8 cellular contexts compared by ENCODE assay signal in genomic region chr11:47564933-47565339, GRCh38. TPM values are rescaled to one million over a fixed set of nuclear protein-coding genes. Genes with fewer than 3 reads are reported as not detected.
DNase-seq lines count a peak whose midpoint lies in the region; ATAC-seq, FAIRE-seq and TF ChIP-seq lines count a peak whose summit lies in the region.

No MANE protein-coding gene starts in this region.

- ATAC-seq in HG02840 (IDR thresholded peaks at IDR 0.05; ENCODE audit: low FRiP score, unreplicated experiment) (peak; percentile 21), omental fat pad (ENCODE audit: low FRiP score) (no peak)
- no peak for ATAC-seq in activated naive CD8-positive, alpha-beta T cell treated with anti-CD3 and anti-CD28 coated beads, Interleukin-2, amount 50 U/mL, for 24 hours

- H3K36me3 Mint-ChIP-seq in activated naive CD8-positive, alpha-beta T cell treated with anti-CD3 and anti-CD28 coated beads, Interleukin-2, amount 50 U/mL, for 24 hours (ENCODE audit: low read depth): peaks cover 11% of the 10 kb centered on the region

- H3K4me2 ChIP-seq in BLaER1 treated with 17β-estradiol and CSF1 and Interleukin-3, amounts not matched to agents 10 nM and 100 nM: peak overlapping the region; percentile 91 to 100 (median 99)
- peak overlapping the region; percentile 89 for H3K4me2 ChIP-seq in keratinocyte (ENCODE audit: control insufficient read depth, extremely low read depth, insufficient read depth, low read depth, low read length)

- no peak for TF ChIP-seq POLR2A in thyroid gland (IDR thresholded peaks at IDR 0.05)

- peaks cover under 1 to 14% (median 5%) of the 10 kb centered on the region in 11 experiments; a peak in 10 of 22 replicates for H4K20me1 ChIP-seq in BLaER1 treated with 17β-estradiol and CSF1 and Interleukin-3, amounts not matched to agents 10 nM and 100 nM
- H4K20me1 ChIP-seq in keratinocyte (ENCODE audit: control insufficient read depth, extremely low read depth, insufficient read depth, low read length): no peaks in the 10 kb centered on the region

- H3K4me3 ChIP-seq in BLaER1 treated with 17β-estradiol and CSF1 and Interleukin-3, amounts not matched to agents 10 nM and 100 nM: peak overlapping the region; percentile 80 to 99 (median 94)
- H3K4me3 ChIP-seq in keratinocyte (ENCODE audit: control insufficient read depth in 2 of 3, extremely low read depth in 1 of 3, insufficient read depth in 2 of 3, low read depth in 1 of 3, low read length in 3 of 3) (peak overlapping the region; percentile 91 to 95 (median 93)), thyroid gland (replicated peaks in 1 of 3) (peak overlapping the region in 2 of 3 donors; percentile 90 to 96)

- H3K9me1 ChIP-seq in keratinocyte (ENCODE audit: control insufficient read depth, extremely low read depth, insufficient read depth, low read length): no peaks in the 10 kb centered on the region

- no peak for DNase-seq in activated naive CD8-positive, alpha-beta T cell treated with anti-CD3 and anti-CD28 coated beads, Interleukin-2, amount 50 U/mL, for 24 hours
- DNase-seq in keratinocyte (ENCODE audit: low read depth, low spot score) (no peak), thyroid gland (no peak), omental fat pad (ENCODE audit: low spot score) (no peak), SHP77 (lab: John Stamatoyannopoulos, UW) (no peak)
- no peak for DNase-seq in stimulated activated CD4-positive, alpha-beta T cell treated with anti-CD3 and anti-CD28 coated beads, Interleukin-2, amount 100 ng/mL, for 48 hours

- H3K27ac ChIP-seq in BLaER1 treated with 17β-estradiol and CSF1 and Interleukin-3, amounts not matched to agents 10 nM and 100 nM: peak overlapping the region; percentile 88 to 96 (median 92)
- peak overlapping the region; percentile 87 for H3K27ac ChIP-seq in keratinocyte (ENCODE audit: control insufficient read depth, insufficient read depth, low read length)
- peak overlapping the region; percentile 28 to 76 (median 75) for H3K27ac ChIP-seq in thyroid gland

- peak overlapping the region; percentile 84 for H2AFZ ChIP-seq in keratinocyte (ENCODE audit: control insufficient read depth, low read length)

- H3K4me1 Mint-ChIP-seq in activated naive CD8-positive, alpha-beta T cell treated with anti-CD3 and anti-CD28 coated beads, Interleukin-2, amount 50 U/mL, for 24 hours: peaks cover 31% of the 10 kb centered on the region

- H3K9me3 Mint-ChIP-seq in activated naive CD8-positive, alpha-beta T cell treated with anti-CD3 and anti-CD28 coated beads, Interleukin-2, amount 50 U/mL, for 24 hours: no peaks in the 10 kb centered on the region

- FAIRE-seq in keratinocyte (lab: Jason Lieb, UNC): no peak

- no peak for TF ChIP-seq CTCF in keratinocyte (optimal IDR thresholded peaks at IDR 0.05 in 1 of 3, IDR thresholded peaks at IDR 0.05 in 1 of 3, conservative IDR thresholded peaks at IDR 0.05 in 1 of 3; ENCODE audit: extremely low read depth in 1 of 3, insufficient read depth in 2 of 3, low read length in 3 of 3)
- no peak for TF ChIP-seq CTCF in thyroid gland (IDR thresholded peaks at IDR 0.05)
- TF ChIP-seq CTCF in omental fat pad (IDR thresholded peaks at IDR 0.05): no peak

- H3K9ac ChIP-seq in BLaER1 treated with 17β-estradiol and CSF1 and Interleukin-3, amounts not matched to agents 10 nM and 100 nM: peak overlapping the region; percentile 92 to 98 (median 96)
- H3K9ac ChIP-seq in keratinocyte (ENCODE audit: control insufficient read depth, extremely low read depth, insufficient read depth, low read length): peak overlapping the region; percentile 94

- H3K27ac Mint-ChIP-seq in activated naive CD8-positive, alpha-beta T cell treated with anti-CD3 and anti-CD28 coated beads, Interleukin-2, amount 50 U/mL, for 24 hours: peak overlapping the region; percentile 84

- peaks cover 46% of the 10 kb centered on the region for H3K79me2 ChIP-seq in keratinocyte (ENCODE audit: control insufficient read depth, insufficient read depth, low read length)

- no peaks in the 10 kb centered on the region for H3K9me3 ChIP-seq in BLaER1 treated with 17β-estradiol and CSF1 and Interleukin-3, amounts not matched to agents 10 nM and 100 nM (replicated peaks in 1 of 11)
- H3K9me3 ChIP-seq in keratinocyte (ENCODE audit: control insufficient read depth, low read depth, low read length): no peaks in the 10 kb centered on the region
- no peaks in the 10 kb centered on the region for H3K9me3 ChIP-seq in thyroid gland

- dilution Hi-C loops in keratinocyte (cut with MboI; ENCODE audit: extremely low pct_ligation_motif_present, low sequenced_read_pairs): no loop called here

- 20 to 26% methylated on average over 7 of the region's 11 CpGs for WGBS in thyroid gland, 2 donors

- H3K27me3 ChIP-seq in BLaER1 treated with 17β-estradiol and CSF1 and Interleukin-3, amounts not matched to agents 10 nM and 100 nM: no peaks in the 10 kb centered on the region
- H3K27me3 ChIP-seq in keratinocyte (ENCODE audit: control insufficient read depth, extremely low read depth, insufficient read depth, low read length) (no peaks in the 10 kb centered on the region), thyroid gland (no peaks in the 10 kb centered on the region)

- intact Hi-C loops in thyroid gland (cut with DNase I): no loop called here

- H3K36me3 ChIP-seq in BLaER1 treated with 17β-estradiol and CSF1 and Interleukin-3, amounts not matched to agents 10 nM and 100 nM: peaks cover 12 to 26% (median 20%) of the 10 kb centered on the region in 11 experiments; a peak in 21 of 22 replicates
- peaks cover under 1 to 2% of the 10 kb centered on the region in 2 experiments for H3K36me3 ChIP-seq in keratinocyte (ENCODE audit: control insufficient read depth in 2 of 2, extremely low read depth in 1 of 2, insufficient read depth in 2 of 2, low read length in 2 of 2)
- no peaks in the 10 kb centered on the region for H3K36me3 ChIP-seq in thyroid gland

- peaks cover 22 to 39% (median 30%) of the 10 kb centered on the region in 10 experiments for H3K4me1 ChIP-seq in BLaER1 treated with 17β-estradiol and CSF1 and Interleukin-3, amounts not matched to agents 10 nM and 100 nM
- H3K4me1 ChIP-seq in keratinocyte (ENCODE audit: control insufficient read depth, extremely low read depth, insufficient read depth, low read length) (peaks cover 13% of the 10 kb centered on the region), thyroid gland (peaks cover 8 to 12% of the 10 kb centered on the region in 2 donors)

- peak overlapping the region; percentile 85 for H3K4me3 Mint-ChIP-seq in activated naive CD8-positive, alpha-beta T cell treated with anti-CD3 and anti-CD28 coated beads, Interleukin-2, amount 50 U/mL, for 24 hours

- no peaks in the 10 kb centered on the region for H3K27me3 Mint-ChIP-seq in activated naive CD8-positive, alpha-beta T cell treated with anti-CD3 and anti-CD28 coated beads, Interleukin-2, amount 50 U/mL, for 24 hours

RNA-seq across cellular contexts. Expression of gene PTPMT1, which starts 0.5 kb away (rescaled TPM):
- 64.9 to 78.1 TPM (median 74.4 TPM) in 3 replicates for polyA plus RNA-seq in keratinocyte
- 89.3 TPM for polyA plus RNA-seq in keratinocyte (2011; ENCODE audit: low read depth)
- polyA plus RNA-seq in keratinocyte (2011; cell fraction: cytosol; rRNA removed): 64.6 and 69.2 TPM in 2 replicates
- polyA plus RNA-seq in keratinocyte (2011; cell fraction: nucleus; rRNA removed): 27.6 and 33.0 TPM in 2 replicates
- polyA plus RNA-seq in keratinocyte (2012; ENCODE audit: low replicate concordance): 70.5 and 88.5 TPM in 2 replicates
- 30.7 to 37.6 TPM (median 32.9 TPM) in 3 replicates for polyA minus RNA-seq in keratinocyte
- 54.3 TPM for polyA minus RNA-seq in keratinocyte (2011; cell fraction: cytosol; rRNA and poly(A)+ RNA removed)
- 11.2 and 12.6 TPM in 2 replicates for polyA minus RNA-seq in keratinocyte (2011; cell fraction: nucleus; rRNA and poly(A)+ RNA removed)
- total RNA-seq in thyroid gland (100 to 1,000 TPM in 3 of 4 donors, 10 to 100 TPM in 1; 93.9 to 149 (median 125) TPM), omental fat pad (100 to 1,000 TPM in 3 of 4 donors, 10 to 100 TPM in 1; 99.2 to 173 (median 112) TPM)

RNA-seq across cellular contexts. Expression of gene CELF1, which starts 12.0 kb away (rescaled TPM):
- 90.9 to 110 TPM (median 100 TPM) in 3 replicates for polyA plus RNA-seq in keratinocyte
- polyA plus RNA-seq in keratinocyte (2011; ENCODE audit: low read depth): 27.0 TPM
- polyA plus RNA-seq in keratinocyte (2011; cell fraction: cytosol; rRNA removed): 49.7 and 72.9 TPM in 2 replicates
- 186 and 213 TPM in 2 replicates for polyA plus RNA-seq in keratinocyte (2011; cell fraction: nucleus; rRNA removed)
- 27.9 and 50.7 TPM in 2 replicates for polyA plus RNA-seq in keratinocyte (2012; ENCODE audit: low replicate concordance)
- polyA minus RNA-seq in keratinocyte: 157 to 238 TPM (median 161 TPM) in 3 replicates
- polyA minus RNA-seq in keratinocyte (2011; cell fraction: cytosol; rRNA and poly(A)+ RNA removed): 79.4 TPM
- 119 and 249 TPM in 2 replicates for polyA minus RNA-seq in keratinocyte (2011; cell fraction: nucleus; rRNA and poly(A)+ RNA removed)
- total RNA-seq in thyroid gland: 100 to 1,000 TPM in 3 of 4 donors, 10 to 100 TPM in 1; 87.3 to 144 (median 111) TPM
- 100 to 1,000 TPM in 2 of 4 donors, 10 to 100 TPM in 2; 90.3 to 126 (median 110) TPM for total RNA-seq in omental fat pad

RNA-seq across cellular contexts. Expression of gene KBTBD4, which starts 13.8 kb away (rescaled TPM):
- 14.0 to 17.1 TPM (median 15.4 TPM) in 3 replicates for polyA plus RNA-seq in keratinocyte
- 1.9 TPM for polyA plus RNA-seq in keratinocyte (2011; ENCODE audit: low read depth)
- polyA plus RNA-seq in keratinocyte (2011; cell fraction: cytosol; rRNA removed): 10.1 and 13.5 TPM in 2 replicates
- polyA plus RNA-seq in keratinocyte (2011; cell fraction: nucleus; rRNA removed): 14.4 and 15.7 TPM in 2 replicates
- polyA plus RNA-seq in keratinocyte (2012; ENCODE audit: low replicate concordance): 9.6 and 14.2 TPM in 2 replicates
- polyA minus RNA-seq in keratinocyte: 18.0 to 22.9 TPM (median 22.1 TPM) in 3 replicates
- polyA minus RNA-seq in keratinocyte (2011; cell fraction: cytosol; rRNA and poly(A)+ RNA removed): 12.3 TPM
- polyA minus RNA-seq in keratinocyte (2011; cell fraction: nucleus; rRNA and poly(A)+ RNA removed): 8.1 and 10.9 TPM in 2 replicates
- total RNA-seq in thyroid gland: 10 to 100 TPM; 22.8 to 34.5 (median 30.7) TPM
- total RNA-seq in omental fat pad: 10 to 100 TPM; 12.4 to 18.7 (median 16.7) TPM

RNA-seq across cellular contexts. Expression of gene NDUFS3, which starts 13.9 kb away (rescaled TPM):
- 102 to 119 TPM (median 107 TPM) in 3 replicates for polyA plus RNA-seq in keratinocyte
- polyA plus RNA-seq in keratinocyte (2011; ENCODE audit: low read depth): 56.1 TPM
- polyA plus RNA-seq in keratinocyte (2011; cell fraction: cytosol; rRNA removed): 93.2 and 103 TPM in 2 replicates
- polyA plus RNA-seq in keratinocyte (2011; cell fraction: nucleus; rRNA removed): 97.2 and 130 TPM in 2 replicates
- polyA plus RNA-seq in keratinocyte (2012; ENCODE audit: low replicate concordance): 58.5 and 80.9 TPM in 2 replicates
- 34.7 to 79.7 TPM (median 67.5 TPM) in 3 replicates for polyA minus RNA-seq in keratinocyte
- polyA minus RNA-seq in keratinocyte (2011; cell fraction: cytosol; rRNA and poly(A)+ RNA removed): 49.5 TPM
- polyA minus RNA-seq in keratinocyte (2011; cell fraction: nucleus; rRNA and poly(A)+ RNA removed): 13.8 and 16.4 TPM in 2 replicates
- total RNA-seq in thyroid gland (10 to 100 TPM; 42.6 to 84.3 (median 81.2) TPM), omental fat pad (10 to 100 TPM; 46.4 to 51.9 (median 48.6) TPM)

RNA-seq across cellular contexts. Expression of gene FAM180B, which starts 21.5 kb away (rescaled TPM):
- polyA plus RNA-seq in keratinocyte: 0.06 TPM in 1 of 3 replicates, not detected in the others
- polyA plus RNA-seq in keratinocyte (2011; ENCODE audit: low read depth): not detected
- not detected in 2 replicates for polyA plus RNA-seq in keratinocyte (2011; cell fraction: cytosol; rRNA removed)
- not detected in 2 replicates for polyA plus RNA-seq in keratinocyte (2011; cell fraction: nucleus; rRNA removed)
- not detected in 2 replicates for polyA plus RNA-seq in keratinocyte (2012; ENCODE audit: low replicate concordance)
- polyA minus RNA-seq in keratinocyte: not detected in 3 replicates
- not detected for polyA minus RNA-seq in keratinocyte (2011; cell fraction: cytosol; rRNA and poly(A)+ RNA removed)
- not detected in 2 replicates for polyA minus RNA-seq in keratinocyte (2011; cell fraction: nucleus; rRNA and poly(A)+ RNA removed)
- total RNA-seq in thyroid gland: 1 to 10 TPM in 3 of 4 donors, under 1 TPM in 1; 0.83 to 3.1 (median 1.4) TPM
- under 1 TPM in 1 of 4 donors, not detected in 3; 0.48 TPM for total RNA-seq in omental fat pad
